ENCODE assay signal across 21 cellular contexts in genomic region chr14:32136027-32136825, GRCh38. TPM values are rescaled to one million over a fixed set of nuclear protein-coding genes. Genes with fewer than 3 reads are reported as not detected.
DNase-seq lines count a peak whose midpoint lies in the region; ATAC-seq, FAIRE-seq and TF ChIP-seq lines count a peak whose summit lies in the region.
"Had no signal": no experiment of that assay in that cellular context is flagged by ENCODE, and none has a peak within 500 bp of the region (broad histone marks: within the 10 kb centered on the region; RNA-seq: fewer than 3 reads in every experiment).

No MANE protein-coding gene starts in this region.

- no peak overlapping the region for H2BK5ac ChIP-seq in IMR-90 (ENCODE audit: low read depth, low read length, poor library complexity, severe bottlenecking)

- dilution Hi-C loops in IMR-90 (cut with HindIII; ENCODE audit: low sequenced_read_pairs, unreplicated experiment), result no loop called here

- DNase-seq in A549 (ENCODE audit: low read depth in 1 of 2, low spot score in 1 of 2), result peak in 1 of 2 experiments; percentile 14
- no peak for DNase-seq in IMR-90
- no peak for DNase-seq in left lung
- DNase-seq in activated T-helper 1 cell treated with anti-CD3 and anti-CD28 coated beads, Interleukin-12 subunit alpha, Interleukin-12 subunit beta, Interleukin-2, Interleukin-4 antibody, amounts not matched to agents 30 ng/mL and 10 ng/mL and 1 ng/mL, durations not matched to agents 14 hours and 24 hours and 36 hours (ENCODE audit: low spot score), result no peak
- DNase-seq: AML-193; CD4-positive, alpha-beta T cell; COR-L47; DMS53; GM23248; H7; KBM-7; MG63; NCI-H2029; NCI-H446; NCI-H524 treated with DMSO at 0.1 percent for 48 hours; NCI-H774 had no signal

- no peak for TF ChIP-seq EP300 in A549 (IDR thresholded peaks at IDR 0.05)

- H2BK20ac ChIP-seq in IMR-90 (ENCODE audit: low read depth, low read length), result no peak overlapping the region

- no peak for FAIRE-seq in A549 (lab: Jason Lieb, UNC)
- peak; percentile 66 for FAIRE-seq in colon (lab: Jason Lieb, UNC)
- FAIRE-seq: RCC 7860 had no signal

- H3K36me3 ChIP-seq in IMR-90 (ENCODE audit: control insufficient read depth, insufficient read depth, low read length) (no peaks in the 10 kb centered on the region; the same call in 1 of the 2 replicates), left lung (peaks cover 0 to 16% of the 10 kb centered on the region in 2 donors)
- H3K36me3 ChIP-seq: MG63 had no signal

- no peak overlapping the region for H2AK5ac ChIP-seq in IMR-90 (ENCODE audit: low read depth, low read length)

- no peaks in the 10 kb centered on the region for H3K4me1 Mint-ChIP-seq in activated T-helper 1 cell treated with anti-CD3 and anti-CD28 coated beads, Interleukin-12 subunit alpha, Interleukin-12 subunit beta, Interleukin-2, Interleukin-4 antibody, amounts not matched to agents 30 ng/mL and 10 ng/mL and 1 ng/mL, durations not matched to agents 14 hours and 24 hours and 36 hours (ENCODE audit: low read depth)

- H3K27me3 ChIP-seq in IMR-90 (ENCODE audit: control insufficient read depth, insufficient read depth, low read length), result no peaks in the 10 kb centered on the region
- H3K27me3 ChIP-seq in left lung, result no peaks in the 10 kb centered on the region
- H3K27me3 ChIP-seq: BLaER1 treated with 17β-estradiol and CSF1 and Interleukin-3, amounts not matched to agents 10 nM and 100 nM; MG63 had no signal

- H3K79me1 ChIP-seq in IMR-90 (ENCODE audit: low read depth in 1 of 2, low read length in 2 of 2), result peaks cover 0 to 16% of the 10 kb centered on the region in 2 experiments; a peak in 1 of 4 replicates

- H3K27ac ChIP-seq in A549, result no peak overlapping the region
- no peak overlapping the region for H3K27ac ChIP-seq in IMR-90 (ENCODE audit: insufficient read depth, low read length)
- no peak overlapping the region for H3K27ac ChIP-seq in left lung
- H3K27ac ChIP-seq: BLaER1 treated with 17β-estradiol and CSF1 and Interleukin-3, amounts not matched to agents 10 nM and 100 nM; GM23248 had no signal

- H3K23ac ChIP-seq in IMR-90 (ENCODE audit: low read depth, low read length), result no peak overlapping the region

- ATAC-seq in A549, result no peak
- ATAC-seq in IMR-90 (ENCODE audit: low read depth), result no peak
- ATAC-seq in left lung, result peak; percentile 16
- no peak for ATAC-seq in HG03565 (IDR thresholded peaks at IDR 0.05; ENCODE audit: unreplicated experiment)
- no peak for ATAC-seq in HG02588 (IDR thresholded peaks at IDR 0.05; ENCODE audit: unreplicated experiment)

- no peak overlapping the region for H4K8ac ChIP-seq in IMR-90 (ENCODE audit: low read depth in 2 of 2, low read length in 2 of 2)

- peaks cover 17% of the 10 kb centered on the region for H3K4me1 ChIP-seq in A549
- H3K4me1 ChIP-seq in IMR-90 (ENCODE audit: control insufficient read depth, insufficient read depth, low read length), result peaks cover 3% of the 10 kb centered on the region
- H3K4me1 ChIP-seq in left lung, result no peaks in the 10 kb centered on the region
- H3K4me1 ChIP-seq: BLaER1 treated with 17β-estradiol and CSF1 and Interleukin-3, amounts not matched to agents 10 nM and 100 nM had no signal

- H3K4me3 ChIP-seq in A549, result no peak overlapping the region
- H3K4me3 ChIP-seq in IMR-90 (ENCODE audit: insufficient read depth, low read depth, low read length), result no peak overlapping the region
- H3K4me3 ChIP-seq in left lung, result no peak overlapping the region
- H3K4me3 ChIP-seq: GM23248, MG63 had no signal

- TF ChIP-seq CTCF in A549 (IDR thresholded peaks at IDR 0.05) (no peak), IMR-90 (conservative IDR thresholded peaks at IDR 0.05; ENCODE audit: low read depth, low read length) (no peak), left lung (IDR thresholded peaks at IDR 0.05) (no peak)

- peaks cover 28% of the 10 kb centered on the region for H3K9me3 Mint-ChIP-seq in activated T-helper 1 cell treated with anti-CD3 and anti-CD28 coated beads, Interleukin-12 subunit alpha, Interleukin-12 subunit beta, Interleukin-2, Interleukin-4 antibody, amounts not matched to agents 30 ng/mL and 10 ng/mL and 1 ng/mL, durations not matched to agents 14 hours and 24 hours and 36 hours
- H3K9me3 Mint-ChIP-seq: CD4-positive, alpha-beta T cell had no signal

- H4K20me1 ChIP-seq in IMR-90 (ENCODE audit: insufficient read depth, low read length), result peaks cover 12% of the 10 kb centered on the region; the same call in 1 of the 2 replicates

- no peak overlapping the region for H2BK15ac ChIP-seq in IMR-90 (ENCODE audit: low read depth, low read length)

- no peak overlapping the region for H2AK9ac ChIP-seq in IMR-90 (replicated peaks; ENCODE audit: low read depth, low read length, poor library complexity)

- in situ Hi-C loops in IMR-90 (cut with MboI; ENCODE audit: low sequenced_read_pairs), result no loop called here

- H3K9me3 ChIP-seq in A549 (peaks cover 32% of the 10 kb centered on the region), IMR-90 (ENCODE audit: control insufficient read depth, insufficient read depth, low read length) (peaks cover 4% of the 10 kb centered on the region; the same call in 1 of the 2 replicates), left lung (peaks cover 0 to 17% of the 10 kb centered on the region in 2 donors)
- H3K9me3 ChIP-seq: MG63 had no signal

- no peaks in the 10 kb centered on the region for H3K9me1 ChIP-seq in IMR-90 (ENCODE audit: insufficient read depth, low read length)

- H3K27me3 Mint-ChIP-seq in activated T-helper 1 cell treated with anti-CD3 and anti-CD28 coated beads, Interleukin-12 subunit alpha, Interleukin-12 subunit beta, Interleukin-2, Interleukin-4 antibody, amounts not matched to agents 30 ng/mL and 10 ng/mL and 1 ng/mL, durations not matched to agents 14 hours and 24 hours and 36 hours (ENCODE audit: insufficient read depth), result no peaks in the 10 kb centered on the region
- H3K27me3 Mint-ChIP-seq: CD4-positive, alpha-beta T cell had no signal

- CTCF ChIA-PET in A549 (lab: Yijun Ruan, JAX) (interaction anchor here (0.5 to 1.2 kb wide), 2 partner anchors 63 to 1160 kb away, joined by 3 read pairs; no protein-coding TSS in a partner anchor), IMR-90 (lab: Yijun Ruan, JAX) (interaction anchor here (1.2 kb wide), 1 partner anchor 180 kb away, joined by 3 read pairs; no protein-coding TSS in a partner anchor)

- no TSS peak for BruUV-seq in IMR-90 (replicated peaks; lab: Mats Ljungman, UMichigan)

- no peak overlapping the region for H4K5ac ChIP-seq in IMR-90 (ENCODE audit: low read depth, low read length)

- no peak overlapping the region for H3K56ac ChIP-seq in IMR-90 (ENCODE audit: extremely low read depth, insufficient read depth, low read length)

- no peak overlapping the region for H2BK120ac ChIP-seq in IMR-90 (ENCODE audit: low read depth, low read length)

- POLR2A ChIA-PET in A549 (lab: Yijun Ruan, JAX) (no interaction called here), IMR-90 (lab: Charles Lee; ENCODE audit: unreplicated experiment) (no interaction called here)

- intact Hi-C loops in IMR-90 (cut with micrococcal nuclease), result no loop called here
- intact Hi-C loops in left lung (cut with DNase I), result no loop called here
- intact Hi-C loops in activated T-helper 1 cell treated with anti-CD3 and anti-CD28 coated beads, Interleukin-12 subunit alpha, Interleukin-12 subunit beta, Interleukin-2, Interleukin-4 antibody, amounts not matched to agents 30 ng/mL and 10 ng/mL and 1 ng/mL, durations not matched to agents 14 hours and 24 hours and 36 hours (cut with micrococcal nuclease), result no loop called here

- H3K4me3 Mint-ChIP-seq in activated T-helper 1 cell treated with anti-CD3 and anti-CD28 coated beads, Interleukin-12 subunit alpha, Interleukin-12 subunit beta, Interleukin-2, Interleukin-4 antibody, amounts not matched to agents 30 ng/mL and 10 ng/mL and 1 ng/mL, durations not matched to agents 14 hours and 24 hours and 36 hours, result no peak overlapping the region
- H3K4me3 Mint-ChIP-seq: CD4-positive, alpha-beta T cell had no signal

- H3K36me3 Mint-ChIP-seq in activated T-helper 1 cell treated with anti-CD3 and anti-CD28 coated beads, Interleukin-12 subunit alpha, Interleukin-12 subunit beta, Interleukin-2, Interleukin-4 antibody, amounts not matched to agents 30 ng/mL and 10 ng/mL and 1 ng/mL, durations not matched to agents 14 hours and 24 hours and 36 hours (ENCODE audit: low read depth), result peaks cover 43% of the 10 kb centered on the region

- TF ChIP-seq POLR2A in A549 (IDR thresholded peaks at IDR 0.05; ENCODE audit: low read length) (no peak), IMR-90 (IDR thresholded peaks at IDR 0.05; ENCODE audit: low read depth, low read length) (no peak)

- H3K4me2 ChIP-seq in A549, result no peak overlapping the region
- no peak overlapping the region for H3K4me2 ChIP-seq in IMR-90 (ENCODE audit: low read depth, low read length)
- H3K4me2 ChIP-seq: BLaER1 treated with 17β-estradiol and CSF1 and Interleukin-3, amounts not matched to agents 10 nM and 100 nM had no signal

- no peak overlapping the region for H3K27ac Mint-ChIP-seq in activated T-helper 1 cell treated with anti-CD3 and anti-CD28 coated beads, Interleukin-12 subunit alpha, Interleukin-12 subunit beta, Interleukin-2, Interleukin-4 antibody, amounts not matched to agents 30 ng/mL and 10 ng/mL and 1 ng/mL, durations not matched to agents 14 hours and 24 hours and 36 hours
- H3K27ac Mint-ChIP-seq: CD4-positive, alpha-beta T cell had no signal

- no peak overlapping the region for H3K14ac ChIP-seq in IMR-90 (replicated peaks; ENCODE audit: low read depth, low read length)

- 50% methylated on average over 2 of the region's 2 CpGs for WGBS in A549 (ENCODE audit: missing lambda C conversion rate)
- no CpG with 5 or more reads among the region's 2 CpGs for WGBS in IMR-90 (ENCODE audit: extremely low coverage in 2 of 2, insufficient read length in 1 of 2), 2 experiments

- H2AFZ ChIP-seq in IMR-90 (replicated peaks; ENCODE audit: low read length, poor library complexity), result no peak overlapping the region
- H2AFZ ChIP-seq: GM23248 had no signal

- no peak overlapping the region for H3K9ac ChIP-seq in IMR-90 (ENCODE audit: low read depth, low read length)
- H3K9ac ChIP-seq: BLaER1 treated with 17β-estradiol and CSF1 and Interleukin-3, amounts not matched to agents 10 nM and 100 nM; GM23248 had no signal

- H3K4ac ChIP-seq in IMR-90 (ENCODE audit: low read depth, low read length), result no peak overlapping the region

- no peak for TF ChIP-seq RAD21 in A549 (conservative IDR thresholded peaks at IDR 0.05 in 1 of 2, IDR thresholded peaks at IDR 0.05 in 1 of 2)
- no peak for TF ChIP-seq RAD21 in IMR-90 (IDR thresholded peaks at IDR 0.05; ENCODE audit: low read length)

- no peak overlapping the region for H4K91ac ChIP-seq in IMR-90 (ENCODE audit: insufficient read depth, low read depth, low read length)

- H3K18ac ChIP-seq in IMR-90 (ENCODE audit: low read depth, low read length), result no peak overlapping the region

RNA-seq across cellular contexts. Expression of gene ARHGAP5, which starts 59.1 kb away (rescaled TPM):
- polyA plus RNA-seq in A549 (2011; rRNA removed), result 57.3 and 66.1 TPM in 2 replicates
- polyA plus RNA-seq in A549 (2012; cell fraction: cytosol; rRNA removed), result 5.1 and 5.8 TPM in 2 replicates
- 4.5 and 9.6 TPM in 2 replicates for polyA plus RNA-seq in A549 (2012; cell fraction: nucleus; rRNA removed)
- 32.5 to 33.6 TPM (median 33.0 TPM) in 3 replicates for polyA plus RNA-seq in A549 (2017; fragmentation: RNase III; extraction: RNeasy Plus Mini Kit Qiagen cat#74134 plus additional on column Dnase treatment)
- polyA minus RNA-seq in A549 (2011; rRNA and poly(A)+ RNA removed), result 44.1 and 51.3 TPM in 2 replicates
- 45.3 and 71.1 TPM in 2 replicates for total RNA-seq in IMR-90 (2012; rRNA removed)
- 7.4 and 7.5 TPM in 2 replicates for polyA plus RNA-seq in IMR-90 (2012; rRNA removed)
- 0.80 and 0.92 TPM in 2 replicates for polyA plus RNA-seq in IMR-90 (2012; cell fraction: cytosol; rRNA removed)
- polyA plus RNA-seq in IMR-90 (2012; cell fraction: nucleus; rRNA removed; ENCODE audit: low replicate concordance), result 0.61 and 9.7 TPM in 2 replicates
- total RNA-seq in left lung, result 10 to 100 TPM; 82.4 to 88.5 TPM
- 28.2 and 31.8 TPM in 2 replicates for total RNA-seq in activated T-helper 1 cell treated with anti-CD3 and anti-CD28 coated beads, Interleukin-12 subunit alpha, Interleukin-12 subunit beta, Interleukin-2, Interleukin-4 antibody, amounts not matched to agents 30 ng/mL and 10 ng/mL and 1 ng/mL, durations not matched to agents 14 hours and 24 hours and 36 hours
